13 cellular contexts compared by ENCODE assay signal in the genomic region with DNA sequence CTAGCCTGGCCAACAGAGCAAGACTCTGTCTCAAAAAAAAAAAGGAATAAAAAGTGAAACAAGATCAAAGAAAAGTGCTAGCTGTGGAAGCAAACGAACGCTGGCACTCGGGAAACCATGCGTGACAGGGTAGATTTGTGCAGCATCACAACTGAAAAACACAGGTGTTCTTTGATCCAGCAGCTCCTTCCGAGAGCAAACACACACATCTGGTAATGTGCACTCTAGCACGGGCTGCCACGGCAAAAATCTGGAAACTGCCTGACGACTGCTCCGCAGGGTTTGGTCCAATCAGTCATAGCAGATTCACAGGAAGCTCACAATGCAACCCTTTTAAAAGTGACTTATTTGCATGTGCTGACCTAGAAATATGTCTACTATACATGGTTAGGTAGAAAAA.
DNase-seq lines count a peak whose midpoint lies in the region; ATAC-seq and TF ChIP-seq lines count a peak whose summit lies in the region.
"Had no signal": no experiment of that assay in that cellular context is flagged by ENCODE, and none has a peak within 500 bp of the region (broad histone marks: within the 10 kb centered on the region; RNA-seq: fewer than 3 reads in every experiment).

No MANE protein-coding gene starts in this region.

- no peak overlapping the region for H3K27ac Mint-ChIP-seq in osteocyte (ENCODE audit: unreplicated experiment)
- H3K27ac Mint-ChIP-seq: type B pancreatic cell had no signal

- H3K9me3 Mint-ChIP-seq in osteocyte (ENCODE audit: unreplicated experiment), result peaks cover 15% of the 10 kb centered on the region

- ATAC-seq in GM18870 (IDR thresholded peaks at IDR 0.05; ENCODE audit: unreplicated experiment) (peak; percentile 62), GM21529 (IDR thresholded peaks at IDR 0.05; ENCODE audit: unreplicated experiment) (peak; percentile 79), HG03280 (IDR thresholded peaks at IDR 0.05; ENCODE audit: unreplicated experiment) (peak; percentile 76), left lobe of liver (no peak)

- no peaks in the 10 kb centered on the region for H3K36me3 Mint-ChIP-seq in osteocyte (ENCODE audit: unreplicated experiment)

- no peaks in the 10 kb centered on the region for H3K4me1 Mint-ChIP-seq in osteocyte (ENCODE audit: unreplicated experiment)

- DNase-seq in osteocyte (ENCODE audit: extremely low spot score, unreplicated experiment) (peak; percentile 56), left lobe of liver (ENCODE audit: low spot score) (no peak), SK-N-DZ (ENCODE audit: low spot score) (no peak), pons (ENCODE audit: low spot score) (no peak), KBM-7 (no peak)
- DNase-seq: Calu3, esophagus squamous epithelium, NCI-H2029, ovary had no signal

- TF ChIP-seq CTCF in osteocyte (IDR thresholded peaks at IDR 0.05), result no peak

- H3K27me3 Mint-ChIP-seq in osteocyte (ENCODE audit: unreplicated experiment), result peaks cover 30% of the 10 kb centered on the region
- H3K27me3 Mint-ChIP-seq: type B pancreatic cell had no signal

- H3K4me3 Mint-ChIP-seq in osteocyte (ENCODE audit: unreplicated experiment), result no peak overlapping the region
- H3K4me3 Mint-ChIP-seq: type B pancreatic cell had no signal

- in situ Hi-C loops in KBM-7 (cut with MboI; ENCODE audit: low pct_unique_long_range_greater_than_20kb, low sequenced_read_pairs), result no loop called here
